1 cellular context compared by ENCODE assay signal in the genomic region with DNA sequence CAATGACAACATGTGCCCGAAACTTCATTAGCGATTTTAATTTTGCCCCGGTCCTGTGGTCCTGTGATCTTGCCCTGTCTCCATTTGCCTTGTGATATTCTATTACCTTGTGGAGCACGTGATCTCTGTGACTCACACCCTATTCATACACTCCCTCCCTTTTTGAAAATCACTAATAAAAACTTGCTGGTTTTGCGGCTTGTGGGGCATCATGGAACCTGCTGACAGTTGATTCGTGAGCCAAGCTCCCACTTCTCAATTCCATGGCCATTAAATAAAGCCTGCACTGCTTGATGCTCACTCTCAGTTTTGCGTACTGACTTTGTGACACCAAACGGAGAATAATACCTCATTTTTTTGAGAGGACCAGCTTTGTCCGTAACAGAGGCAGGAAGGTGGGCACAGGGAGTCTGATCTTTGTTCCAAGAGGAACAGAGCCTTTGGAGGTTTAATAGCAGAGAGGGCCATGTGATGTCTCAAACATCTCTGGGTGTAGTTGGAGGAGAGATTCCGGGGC.
TF ChIP-seq lines count a peak whose summit lies in the region.

No MANE protein-coding gene starts in this region.

TF ChIP-seq in SK-N-SH, 30 proteins besides CTCF, POLR2A, EP300 and RAD21:
- TF ChIP-seq, protein P1, sequence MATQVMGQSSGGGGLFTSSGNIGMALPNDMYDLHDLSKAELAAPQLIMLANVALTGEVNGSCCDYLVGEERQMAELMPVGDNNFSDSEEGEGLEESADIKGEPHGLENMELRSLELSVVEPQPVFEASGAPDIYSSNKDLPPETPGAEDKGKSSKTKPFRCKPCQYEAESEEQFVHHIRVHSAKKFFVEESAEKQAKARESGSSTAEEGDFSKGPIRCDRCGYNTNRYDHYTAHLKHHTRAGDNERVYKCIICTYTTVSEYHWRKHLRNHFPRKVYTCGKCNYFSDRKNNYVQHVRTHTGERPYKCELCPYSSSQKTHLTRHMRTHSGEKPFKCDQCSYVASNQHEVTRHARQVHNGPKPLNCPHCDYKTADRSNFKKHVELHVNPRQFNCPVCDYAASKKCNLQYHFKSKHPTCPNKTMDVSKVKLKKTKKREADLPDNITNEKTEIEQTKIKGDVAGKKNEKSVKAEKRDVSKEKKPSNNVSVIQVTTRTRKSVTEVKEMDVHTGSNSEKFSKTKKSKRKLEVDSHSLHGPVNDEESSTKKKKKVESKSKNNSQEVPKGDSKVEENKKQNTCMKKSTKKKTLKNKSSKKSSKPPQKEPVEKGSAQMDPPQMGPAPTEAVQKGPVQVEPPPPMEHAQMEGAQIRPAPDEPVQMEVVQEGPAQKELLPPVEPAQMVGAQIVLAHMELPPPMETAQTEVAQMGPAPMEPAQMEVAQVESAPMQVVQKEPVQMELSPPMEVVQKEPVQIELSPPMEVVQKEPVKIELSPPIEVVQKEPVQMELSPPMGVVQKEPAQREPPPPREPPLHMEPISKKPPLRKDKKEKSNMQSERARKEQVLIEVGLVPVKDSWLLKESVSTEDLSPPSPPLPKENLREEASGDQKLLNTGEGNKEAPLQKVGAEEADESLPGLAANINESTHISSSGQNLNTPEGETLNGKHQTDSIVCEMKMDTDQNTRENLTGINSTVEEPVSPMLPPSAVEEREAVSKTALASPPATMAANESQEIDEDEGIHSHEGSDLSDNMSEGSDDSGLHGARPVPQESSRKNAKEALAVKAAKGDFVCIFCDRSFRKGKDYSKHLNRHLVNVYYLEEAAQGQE (IDR thresholded peaks at IDR 0.05; ENCODE audit: low read depth, low read length), result no peak
- TF ChIP-seq USF1 (IDR thresholded peaks at IDR 0.05; ENCODE audit: borderline replicate concordance, low read depth), result peak; percentile 58; the same call in 1 of the 2 replicates
TF ChIP-seq in SK-N-SH: peak in this region for 1.
